Comparison of ENCODE assay signal across 7 cellular contexts in the genomic region with DNA sequence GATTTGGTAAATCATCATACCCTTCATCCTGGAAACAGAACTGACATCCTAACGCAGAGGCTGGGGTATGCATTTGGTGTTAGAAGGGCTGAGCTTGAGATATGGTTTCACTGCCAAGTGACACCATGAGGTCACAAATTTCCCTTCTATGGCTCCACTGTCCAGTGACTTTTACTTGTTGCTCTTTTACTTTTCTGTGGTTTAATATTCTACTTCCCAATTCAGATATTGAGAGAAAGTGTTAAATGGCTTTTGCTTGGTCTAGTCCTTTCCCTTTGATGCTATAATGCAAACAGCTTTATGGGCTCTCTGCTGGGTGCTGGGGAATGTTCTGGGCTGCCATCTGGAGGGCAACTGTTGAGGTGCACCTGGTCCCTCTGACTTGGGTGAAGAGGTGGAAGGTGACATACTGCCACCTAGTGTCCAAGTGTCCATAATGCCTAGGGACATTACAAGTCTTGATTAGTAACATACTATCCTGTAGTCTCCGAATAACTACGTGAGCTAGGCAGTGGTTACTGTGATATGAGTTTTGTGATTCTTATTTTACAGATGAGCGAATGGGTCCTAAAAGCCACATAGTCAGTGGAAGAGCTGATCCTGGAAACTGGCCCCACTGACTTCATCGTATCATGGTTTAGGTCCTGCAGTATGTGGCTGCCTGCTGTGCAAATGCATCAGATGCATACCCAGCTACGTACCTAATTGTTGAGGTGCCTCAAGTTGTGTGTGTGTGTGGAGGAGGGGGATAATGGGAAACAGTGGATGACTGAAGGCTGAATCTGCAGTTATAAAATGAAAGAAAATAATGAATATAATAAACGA.
DNase-seq lines count a peak whose midpoint lies in the region; ATAC-seq, FAIRE-seq and TF ChIP-seq lines count a peak whose summit lies in the region.

No MANE protein-coding gene starts in this region.

- no peaks in the 10 kb centered on the region for H3K36me3 ChIP-seq in gastrocnemius medialis

- intact Hi-C loops in right cardiac atrium (cut with DNase I): loop anchor here in 2 of 4 donors (2.0 to 5.0 kb wide), 2 partner anchors 44 to 185 kb away; no protein-coding TSS in a partner anchor
- intact Hi-C loops in gastrocnemius medialis (cut with DNase I; ENCODE audit: low total_unique reads): loop anchor here (1.0 to 10.0 kb wide), 2 partner anchors 45 to 182 kb away; a partner anchor contains a TSS

- POLR2A ChIA-PET in T-cell (lab: Charles Lee): no interaction called here

- no peak overlapping the region for H3K27ac ChIP-seq in right cardiac atrium (ENCODE audit: low read length)
- H3K27ac ChIP-seq in gastrocnemius medialis: no peak overlapping the region

- no peaks in the 10 kb centered on the region for H3K36me3 Mint-ChIP-seq in T-cell

- in situ Hi-C loops in gastrocnemius medialis (cut with MboI; ENCODE audit: low sequenced_read_pairs in 4 of 4): loop anchor here in 3 of 4 donors (5.0 to 10.0 kb wide), 2 partner anchors 45 to 182 kb away; a partner anchor contains a TSS

- H3K4me3 ChIP-seq in right cardiac atrium (ENCODE audit: low read length) (no peak overlapping the region), gastrocnemius medialis (no peak overlapping the region)

- H3K27me3 ChIP-seq in right cardiac atrium (ENCODE audit: control insufficient read depth, insufficient read depth) (no peaks in the 10 kb centered on the region), gastrocnemius medialis (no peaks in the 10 kb centered on the region)

- CTCF ChIA-PET in T-cell (lab: Charles Lee): interaction anchor here (0.6 to 3.6 kb wide), 24 partner anchors 9 to 925 kb away, joined by 3 to 97 read pairs (median 4); a partner anchor contains a TSS

- no peak overlapping the region for H3K27ac Mint-ChIP-seq in T-cell

- H3K9me3 Mint-ChIP-seq in T-cell: no peaks in the 10 kb centered on the region

- peaks cover 6% of the 10 kb centered on the region in 3 donors for H3K4me1 Mint-ChIP-seq in T-cell

- TF ChIP-seq CTCF in gastrocnemius medialis (IDR thresholded peaks at IDR 0.05 in 4 of 5, conservative IDR thresholded peaks at IDR 0.05 in 1 of 5): peak; percentile 67 to 93 (median 87)

- DNase-seq in GM18507 (ENCODE audit: extremely low spot score, insufficient read length, low read depth) (peak; percentile 53), NCI-H187 (lab: John Stamatoyannopoulos, UW) (peak; percentile 82 to 92), T-cell (peak; percentile 40 to 82 (median 71)), amniotic stem cell (lab: John Stamatoyannopoulos, UW) (peak; percentile 69), right cardiac atrium (peak; percentile 72 to 94 (median 92)), gastrocnemius medialis (peak; percentile 67 to 75)

- ATAC-seq in HG02970 (IDR thresholded peaks at IDR 0.05; ENCODE audit: low FRiP score, unreplicated experiment) (peak; percentile 99), T-cell (replicated peaks in 1 of 4) (peak; percentile 95 to 99 (median 97)), right cardiac atrium (peak; percentile 95 to 96), gastrocnemius medialis (peak; percentile 94 to 100)

- peaks cover 22 to 27% of the 10 kb centered on the region in 2 donors for H3K27me3 Mint-ChIP-seq in T-cell

- H3K4me3 Mint-ChIP-seq in T-cell: no peak overlapping the region

- TF ChIP-seq POLR2A in gastrocnemius medialis (IDR thresholded peaks at IDR 0.05): no peak

- 34% methylated on average over 7 of the region's 7 CpGs for WGBS in right cardiac atrium

- FAIRE-seq in GM18507 (lab: Jason Lieb, UNC): peak; percentile 93

- H3K9me3 ChIP-seq in right cardiac atrium (ENCODE audit: control insufficient read depth, low read length) (no peaks in the 10 kb centered on the region), gastrocnemius medialis (no peaks in the 10 kb centered on the region)

- no peaks in the 10 kb centered on the region for H3K4me1 ChIP-seq in right cardiac atrium (ENCODE audit: control insufficient read depth, insufficient read depth, low read length)
- no peaks in the 10 kb centered on the region for H3K4me1 ChIP-seq in gastrocnemius medialis
